19 cellular contexts compared by ENCODE assay signal in genomic region chr17:45436161-45436560, GRCh38. TPM values are rescaled to one million over a fixed set of nuclear protein-coding genes. Genes with fewer than 3 reads are reported as not detected.
DNase-seq lines count a peak whose midpoint lies in the region; ATAC-seq and TF ChIP-seq lines count a peak whose summit lies in the region.
"Had no signal": no experiment of that assay in that cellular context is flagged by ENCODE, and none has a peak within 500 bp of the region (broad histone marks: within the 10 kb centered on the region; RNA-seq: fewer than 3 reads in every experiment).

No MANE protein-coding gene starts in this region.

- H2AK5ac ChIP-seq in trophoblast cell (ENCODE audit: low read length) = no peak overlapping the region

- H3K18ac ChIP-seq in trophoblast cell (ENCODE audit: low read length) = no peak overlapping the region

- no peak overlapping the region for H3K4me3 ChIP-seq in PC-3 (ENCODE audit: low read length)
- no peak overlapping the region for H3K4me3 ChIP-seq in trophoblast cell (ENCODE audit: low read depth, low read length)
- H3K4me3 ChIP-seq: SJSA1 had no signal

- CTCF ChIA-PET in PC-3 (lab: Charles Lee) = no interaction called here

- BruUV-seq in PC-3 (replicated peaks; lab: Mats Ljungman, UMichigan) = no TSS peak

- H3K79me2 ChIP-seq in PC-3 (ENCODE audit: low read length) = peaks cover 2% of the 10 kb centered on the region; the same call in 1 of the 2 replicates
- peaks cover 2% of the 10 kb centered on the region for H3K79me2 ChIP-seq in trophoblast cell (ENCODE audit: control insufficient read depth, insufficient read depth, low read length, poor library complexity)

- H3K36me3 ChIP-seq in PC-3 (ENCODE audit: low read depth, low read length) (no peaks in the 10 kb centered on the region), trophoblast cell (ENCODE audit: control insufficient read depth in 1 of 2, insufficient read depth in 2 of 2, low read length in 2 of 2) (peaks cover 4 to 5% of the 10 kb centered on the region in 2 experiments)

- H3K27ac ChIP-seq in PC-3 (ENCODE audit: low read length) (no peak overlapping the region), trophoblast cell (ENCODE audit: low read depth, low read length) (no peak overlapping the region)
- H3K27ac ChIP-seq: 22Rv1, HL-60, SJSA1 had no signal

- TF ChIP-seq CTCF in PC-3 (conservative IDR thresholded peaks at IDR 0.05; ENCODE audit: low read depth, low read length) = no peak
- TF ChIP-seq CTCF in glutamatergic neuron (IDR thresholded peaks at IDR 0.05; ENCODE audit: partially characterized antibody, unreplicated experiment) = no peak

- H3K79me1 ChIP-seq in trophoblast cell (ENCODE audit: low read length) = peaks cover 11% of the 10 kb centered on the region

- H2BK5ac ChIP-seq in trophoblast cell (ENCODE audit: low read depth, low read length, poor library complexity) = no peak overlapping the region

- H4K20me1 ChIP-seq in PC-3 (ENCODE audit: low read length) = no peaks in the 10 kb centered on the region

- H4K8ac ChIP-seq in trophoblast cell (ENCODE audit: low read depth, low read length) = no peak overlapping the region

- H4K12ac ChIP-seq in trophoblast cell (ENCODE audit: low read depth, low read length) = no peak overlapping the region

- peaks cover 10% of the 10 kb centered on the region for H3K9me3 Mint-ChIP-seq in glutamatergic neuron (ENCODE audit: unreplicated experiment)
- H3K9me3 Mint-ChIP-seq: IgD-negative memory B cell had no signal

- peaks cover 4% of the 10 kb centered on the region for H3K27me3 Mint-ChIP-seq in glutamatergic neuron (ENCODE audit: unreplicated experiment)
- H3K27me3 Mint-ChIP-seq: IgD-negative memory B cell had no signal

- H3K9me3 ChIP-seq in PC-3 (ENCODE audit: low read length) (no peaks in the 10 kb centered on the region), trophoblast cell (ENCODE audit: insufficient read depth, low read depth, low read length) (no peaks in the 10 kb centered on the region)
- H3K9me3 ChIP-seq: SJSA1 had no signal

- H3K4me1 Mint-ChIP-seq in glutamatergic neuron (ENCODE audit: low read depth, unreplicated experiment) = peaks cover 25% of the 10 kb centered on the region

- H3K4me1 ChIP-seq in PC-3 (ENCODE audit: insufficient read depth, low read length) (peaks cover 31% of the 10 kb centered on the region), trophoblast cell (ENCODE audit: control insufficient read depth in 1 of 2, insufficient read depth in 2 of 2, low read length in 2 of 2) (peaks cover 23 to 41% of the 10 kb centered on the region in 2 experiments)

- ATAC-seq in PC-3 (no peak), HG03045 (IDR thresholded peaks at IDR 0.05; ENCODE audit: unreplicated experiment) (no peak)

- no peak overlapping the region for H2BK120ac ChIP-seq in trophoblast cell (ENCODE audit: insufficient read depth, low read length, poor library complexity)

- H3K14ac ChIP-seq in trophoblast cell (ENCODE audit: low read length) = no peak overlapping the region

- WGBS in trophoblast cell (ENCODE audit: extremely low coverage, insufficient coverage, insufficient read length) = no CpG with 5 or more reads among the region's 10 CpGs

- no peak overlapping the region for H4K91ac ChIP-seq in trophoblast cell (ENCODE audit: low read depth, low read length)

- no peak overlapping the region for H3K4me2 ChIP-seq in PC-3 (ENCODE audit: low read length)
- H3K4me2 ChIP-seq in trophoblast cell (ENCODE audit: low read length) = no peak overlapping the region

- H3K27ac Mint-ChIP-seq in glutamatergic neuron (ENCODE audit: unreplicated experiment) = no peak overlapping the region

- no peaks in the 10 kb centered on the region for H3K36me3 Mint-ChIP-seq in glutamatergic neuron (ENCODE audit: unreplicated experiment)
- H3K36me3 Mint-ChIP-seq: IgD-negative memory B cell had no signal

- H3F3A ChIP-seq in PC-3 (ENCODE audit: low read length, unreplicated experiment) = no peaks in the 10 kb centered on the region

- H3K23ac ChIP-seq in trophoblast cell (ENCODE audit: low read length) = no peak overlapping the region

- H3K27me3 ChIP-seq in PC-3 (ENCODE audit: low read length) (no peaks in the 10 kb centered on the region), trophoblast cell (ENCODE audit: insufficient read depth, low read length) (no peaks in the 10 kb centered on the region)

- H3K9me2 ChIP-seq in PC-3 (replicated peaks; ENCODE audit: low read length) = no peaks in the 10 kb centered on the region

- DNase-seq in NCI-H82 (lab: John Stamatoyannopoulos, UW) (peak; percentile 39), NCI-H82 treated with DMSO at 0.1 percent for 48 hours (lab: John Stamatoyannopoulos, UW; ENCODE audit: unreplicated experiment) (no peak), PC-3 (peak; percentile 26), glutamatergic neuron (no peak), trophoblast cell (peak; percentile 66 to 72), 8988T (no peak)
- DNase-seq in activated T-cell treated with anti-CD3 and anti-CD28 coated beads, Interleukin-2, amount 50 U/mL, for 48 hours = no peak
- DNase-seq: C1 segment of cervical spinal cord, DND-41, GDM1, Kasumi-1, NCI-H187, NCI-H345, NCI-H526 had no signal

- H2BK12ac ChIP-seq in trophoblast cell (ENCODE audit: low read length) = no peak overlapping the region

- POLR2A ChIA-PET in PC-3 (lab: Charles Lee; ENCODE audit: unreplicated experiment) = no interaction called here

- peak overlapping the region; percentile 30 for H3K4me3 Mint-ChIP-seq in glutamatergic neuron (ENCODE audit: unreplicated experiment)

- intact Hi-C loops in PC-3 (cut with micrococcal nuclease) = no loop called here

- H3K4ac ChIP-seq in trophoblast cell (ENCODE audit: low read depth, low read length) = no peak overlapping the region

- no peak overlapping the region for H3K9ac ChIP-seq in PC-3 (ENCODE audit: low read length)
- no peak overlapping the region for H3K9ac ChIP-seq in trophoblast cell (ENCODE audit: low read length)

- H2AFZ ChIP-seq in PC-3 (ENCODE audit: low read length) (no peak overlapping the region), trophoblast cell (ENCODE audit: insufficient read depth, low read length, poor library complexity) (no peak overlapping the region)

RNA-seq across cellular contexts. Expression of gene ARHGAP27, which starts 3.5 kb away (rescaled TPM):
- total RNA-seq in PC-3 (2014; rRNA removed) (119 and 134 TPM in 2 replicates), glutamatergic neuron (ENCODE audit: unreplicated experiment) (3.5 TPM)
- 12.2 and 13.9 TPM in 2 replicates for polyA plus RNA-seq in trophoblast cell (2013)

RNA-seq across cellular contexts. Expression of gene PLEKHM1, which starts 54.4 kb away (rescaled TPM):
- total RNA-seq in PC-3 (2014; rRNA removed) (15.8 and 20.8 TPM in 2 replicates), glutamatergic neuron (ENCODE audit: unreplicated experiment) (59.5 TPM)
- polyA plus RNA-seq in trophoblast cell (2013) = 9.4 and 10.3 TPM in 2 replicates

Comparison
In these comparisons a context has a peak if more than half of its experiments do, and no peak if none do; other contexts are left out.
1. DNase-seq: peak in NCI-H82 (single experiment), PC-3 (single experiment) and trophoblast cell (2 of 2); none in NCI-H82 treated with DMSO at 0.1 percent for 48 hours (single experiment), glutamatergic neuron (single experiment), activated T-cell treated with anti-CD3 and anti-CD28 coated beads, Interleukin-2, amount 50 U/mL, for 48 hours (0 of 2) and 8988T (single experiment).
2. RNA of gene ARHGAP27, which starts 3.5 kb away (total RNA-seq): 119 to 134 TPM in PC-3; 3.5 TPM in glutamatergic neuron (single experiment); every median in the first group is over 10 times any median in the second.